8 cellular contexts compared by ENCODE assay signal in genomic region chr9:133742849-133743444, GRCh38. TPM values are rescaled to one million over a fixed set of nuclear protein-coding genes. Genes with fewer than 3 reads are reported as not detected.
DNase-seq lines count a peak whose midpoint lies in the region; ATAC-seq and TF ChIP-seq lines count a peak whose summit lies in the region.

No MANE protein-coding gene starts in this region.

- TF ChIP-seq CTCF in BE2C (IDR thresholded peaks at IDR 0.05; ENCODE audit: low read depth, low read length) (peak; percentile 100), sigmoid colon (IDR thresholded peaks at IDR 0.05) (peak; percentile 86 to 98 (median 91))

- peak; percentile 87 for DNase-seq in BE2C
- peak; percentile 37 for DNase-seq in NCI-H146 treated with DMSO at 0.1 percent for 48 hours (lab: John Stamatoyannopoulos, UW; ENCODE audit: unreplicated experiment)
- peak; percentile 66 for DNase-seq in T-helper 2 cell treated with Interferon-gamma antibody and Interleukin-4, amounts not matched to agents 5 μg/mL and 100 μg/mL, for 36 hours (ENCODE audit: low spot score)
- DNase-seq in anterior cingulate cortex (lab: John Stamatoyannopoulos, UW): peak in 54 of 58 donors; percentile 19 to 85 (median 56)
- DNase-seq in right cardiac atrium: peak; percentile 74 to 89 (median 86)
- peak; percentile 85 for DNase-seq in sigmoid colon

- peaks cover 6% of the 10 kb centered on the region for H3K4me1 ChIP-seq in BE2C
- H3K4me1 ChIP-seq in right cardiac atrium (ENCODE audit: control insufficient read depth, insufficient read depth, low read length): no peaks in the 10 kb centered on the region
- H3K4me1 ChIP-seq in sigmoid colon: peaks cover 0 to 7% (median 7%) of the 10 kb centered on the region in 4 donors

- H3K27me3 ChIP-seq in BE2C (no peaks in the 10 kb centered on the region), right cardiac atrium (ENCODE audit: control insufficient read depth, insufficient read depth) (no peaks in the 10 kb centered on the region), sigmoid colon (no peaks in the 10 kb centered on the region)

- intact Hi-C loops in right cardiac atrium (cut with DNase I): no loop called here
- intact Hi-C loops in sigmoid colon (cut with DNase I): no loop called here

- no peaks in the 10 kb centered on the region for H3K9me3 Mint-ChIP-seq in T-helper 2 cell treated with Interferon-gamma antibody and Interleukin-4, amounts not matched to agents 5 μg/mL and 100 μg/mL, for 36 hours

- TF ChIP-seq EP300 in sigmoid colon (IDR thresholded peaks at IDR 0.05): no peak

- no peaks in the 10 kb centered on the region for H3K36me3 Mint-ChIP-seq in T-helper 2 cell treated with Interferon-gamma antibody and Interleukin-4, amounts not matched to agents 5 μg/mL and 100 μg/mL, for 36 hours (ENCODE audit: low read depth)

- TF ChIP-seq POLR2A in sigmoid colon (IDR thresholded peaks at IDR 0.05): no peak

- no peak overlapping the region for H3K27ac ChIP-seq in right cardiac atrium (ENCODE audit: low read length)
- no peak overlapping the region for H3K27ac ChIP-seq in sigmoid colon

- peaks cover 13% of the 10 kb centered on the region for H3K27me3 Mint-ChIP-seq in T-helper 2 cell treated with Interferon-gamma antibody and Interleukin-4, amounts not matched to agents 5 μg/mL and 100 μg/mL, for 36 hours (ENCODE audit: low read depth)

- no peak overlapping the region for H3K4me3 Mint-ChIP-seq in T-helper 2 cell treated with Interferon-gamma antibody and Interleukin-4, amounts not matched to agents 5 μg/mL and 100 μg/mL, for 36 hours

- no peaks in the 10 kb centered on the region for H3K9me3 ChIP-seq in BE2C
- no peaks in the 10 kb centered on the region for H3K9me3 ChIP-seq in right cardiac atrium (ENCODE audit: control insufficient read depth, low read length)
- H3K9me3 ChIP-seq in sigmoid colon: no peaks in the 10 kb centered on the region

- ATAC-seq in GM21619 (IDR thresholded peaks at IDR 0.05; ENCODE audit: unreplicated experiment) (peak; percentile 66), right cardiac atrium (peak; percentile 69 to 79), GM18511 (IDR thresholded peaks at IDR 0.05; ENCODE audit: unreplicated experiment) (no peak)

- H3K4me3 ChIP-seq in BE2C (ENCODE audit: low read depth, low read length) (no peak overlapping the region), right cardiac atrium (ENCODE audit: low read length) (no peak overlapping the region), sigmoid colon (no peak overlapping the region)

- H3K36me3 ChIP-seq in BE2C (no peaks in the 10 kb centered on the region), sigmoid colon (no peaks in the 10 kb centered on the region)

- H3K27ac Mint-ChIP-seq in T-helper 2 cell treated with Interferon-gamma antibody and Interleukin-4, amounts not matched to agents 5 μg/mL and 100 μg/mL, for 36 hours: no peak overlapping the region

- H3K4me1 Mint-ChIP-seq in T-helper 2 cell treated with Interferon-gamma antibody and Interleukin-4, amounts not matched to agents 5 μg/mL and 100 μg/mL, for 36 hours (ENCODE audit: low read depth): no peaks in the 10 kb centered on the region

- WGBS in right cardiac atrium: 14% methylated on average over 8 of the region's 8 CpGs
- WGBS in sigmoid colon, 2 donors: 8 to 19% methylated on average over 8 of the region's 8 CpGs

RNA-seq across cellular contexts. Expression of gene SARDH, which starts 4.8 kb away (rescaled TPM):
- polyA plus RNA-seq in BE2C (2012; ENCODE audit: insufficient read depth, insufficient read length, low read depth): 6.3 TPM
- total RNA-seq in right cardiac atrium (1 to 10 TPM; 2.5 to 3.2 (median 2.8) TPM), sigmoid colon (1 to 10 TPM in 3 of 4 donors, under 1 TPM in 1; 0.49 to 3.0 (median 2.4) TPM)
- polyA plus RNA-seq in right cardiac atrium (1.7 TPM), sigmoid colon (1 to 10 TPM in 1 of 3 donors, under 1 TPM in 1, not detected in 1; 0.60 to 2.1 TPM)

Comparison
In these comparisons a context has a peak if more than half of its experiments do, and no peak if none do; other contexts are left out.
1. DNase-seq: peak in every context shown above with its lines; median percentile 87 in BE2C; 86 in right cardiac atrium; 85 in sigmoid colon; 66 in T-helper 2 cell treated with Interferon-gamma antibody and Interleukin-4, amounts not matched to agents 5 μg/mL and 100 μg/mL, for 36 hours; 56 in anterior cingulate cortex; 37 in NCI-H146 treated with DMSO at 0.1 percent for 48 hours.